ENCODE assay signal across 1 cellular context in the genomic region with DNA sequence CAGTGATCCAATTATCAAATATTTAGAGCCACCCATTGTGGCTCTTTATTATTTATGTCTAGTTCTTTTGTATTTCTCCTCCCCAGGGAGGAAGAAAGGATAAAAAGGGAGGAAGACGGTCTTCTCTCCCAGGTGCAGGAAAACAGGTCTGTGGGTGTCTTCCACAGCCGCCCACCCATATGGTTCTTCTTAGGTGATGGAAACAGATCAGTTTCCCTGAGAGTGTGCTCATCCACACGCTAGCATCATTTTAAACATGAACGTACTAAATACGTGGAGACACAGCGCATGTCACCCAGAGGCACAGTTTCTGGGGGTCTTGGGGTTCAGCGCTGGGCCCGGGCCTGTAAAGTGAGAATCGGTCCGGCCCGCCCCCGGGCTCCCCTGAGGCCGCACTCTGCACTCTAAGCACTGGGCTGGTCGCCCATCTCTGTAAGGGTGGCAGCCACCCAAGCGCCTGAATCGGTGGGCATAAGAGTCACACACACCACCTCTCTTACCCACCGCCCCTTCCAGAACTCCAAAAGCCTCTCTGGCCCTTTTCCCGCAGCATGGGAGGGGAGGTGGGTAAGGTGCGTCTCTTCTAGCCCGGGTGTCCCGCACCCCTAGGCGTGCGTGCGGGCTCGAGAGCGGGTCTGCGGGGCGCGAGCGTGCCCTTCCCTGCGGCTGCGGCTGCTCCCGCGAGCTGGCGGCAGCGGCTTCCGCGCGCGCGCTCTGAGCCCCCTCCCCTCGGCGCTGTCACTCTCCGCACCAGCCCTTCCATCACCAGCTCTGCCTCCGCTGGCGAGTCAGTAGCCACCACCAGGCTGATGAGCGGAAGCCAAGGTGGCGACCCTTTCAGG.
TF ChIP-seq lines count a peak whose summit lies in the region.

No MANE protein-coding gene starts in this region.

TF ChIP-seq in SK-N-SH, 30 proteins besides CTCF, POLR2A, EP300 and RAD21 (continued from another document):
- TF ChIP-seq, protein P1, sequence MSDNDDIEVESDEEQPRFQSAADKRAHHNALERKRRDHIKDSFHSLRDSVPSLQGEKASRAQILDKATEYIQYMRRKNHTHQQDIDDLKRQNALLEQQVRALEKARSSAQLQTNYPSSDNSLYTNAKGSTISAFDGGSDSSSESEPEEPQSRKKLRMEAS (IDR thresholded peaks at IDR 0.05; ENCODE audit: low read depth): no peak
- TF ChIP-seq RFX5 (IDR thresholded peaks at IDR 0.05; ENCODE audit: low read length) (no peak), TCF12 (IDR thresholded peaks at IDR 0.05) (no peak)
- TF ChIP-seq, protein P2, sequence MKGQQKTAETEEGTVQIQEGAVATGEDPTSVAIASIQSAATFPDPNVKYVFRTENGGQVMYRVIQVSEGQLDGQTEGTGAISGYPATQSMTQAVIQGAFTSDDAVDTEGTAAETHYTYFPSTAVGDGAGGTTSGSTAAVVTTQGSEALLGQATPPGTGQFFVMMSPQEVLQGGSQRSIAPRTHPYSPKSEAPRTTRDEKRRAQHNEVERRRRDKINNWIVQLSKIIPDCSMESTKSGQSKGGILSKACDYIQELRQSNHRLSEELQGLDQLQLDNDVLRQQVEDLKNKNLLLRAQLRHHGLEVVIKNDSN (IDR thresholded peaks at IDR 0.05; ENCODE audit: borderline replicate concordance, low read depth): no peak
- TF ChIP-seq, protein P3, sequence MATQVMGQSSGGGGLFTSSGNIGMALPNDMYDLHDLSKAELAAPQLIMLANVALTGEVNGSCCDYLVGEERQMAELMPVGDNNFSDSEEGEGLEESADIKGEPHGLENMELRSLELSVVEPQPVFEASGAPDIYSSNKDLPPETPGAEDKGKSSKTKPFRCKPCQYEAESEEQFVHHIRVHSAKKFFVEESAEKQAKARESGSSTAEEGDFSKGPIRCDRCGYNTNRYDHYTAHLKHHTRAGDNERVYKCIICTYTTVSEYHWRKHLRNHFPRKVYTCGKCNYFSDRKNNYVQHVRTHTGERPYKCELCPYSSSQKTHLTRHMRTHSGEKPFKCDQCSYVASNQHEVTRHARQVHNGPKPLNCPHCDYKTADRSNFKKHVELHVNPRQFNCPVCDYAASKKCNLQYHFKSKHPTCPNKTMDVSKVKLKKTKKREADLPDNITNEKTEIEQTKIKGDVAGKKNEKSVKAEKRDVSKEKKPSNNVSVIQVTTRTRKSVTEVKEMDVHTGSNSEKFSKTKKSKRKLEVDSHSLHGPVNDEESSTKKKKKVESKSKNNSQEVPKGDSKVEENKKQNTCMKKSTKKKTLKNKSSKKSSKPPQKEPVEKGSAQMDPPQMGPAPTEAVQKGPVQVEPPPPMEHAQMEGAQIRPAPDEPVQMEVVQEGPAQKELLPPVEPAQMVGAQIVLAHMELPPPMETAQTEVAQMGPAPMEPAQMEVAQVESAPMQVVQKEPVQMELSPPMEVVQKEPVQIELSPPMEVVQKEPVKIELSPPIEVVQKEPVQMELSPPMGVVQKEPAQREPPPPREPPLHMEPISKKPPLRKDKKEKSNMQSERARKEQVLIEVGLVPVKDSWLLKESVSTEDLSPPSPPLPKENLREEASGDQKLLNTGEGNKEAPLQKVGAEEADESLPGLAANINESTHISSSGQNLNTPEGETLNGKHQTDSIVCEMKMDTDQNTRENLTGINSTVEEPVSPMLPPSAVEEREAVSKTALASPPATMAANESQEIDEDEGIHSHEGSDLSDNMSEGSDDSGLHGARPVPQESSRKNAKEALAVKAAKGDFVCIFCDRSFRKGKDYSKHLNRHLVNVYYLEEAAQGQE (IDR thresholded peaks at IDR 0.05; ENCODE audit: low read depth, low read length): no peak
